In genomic region chr3:171461087-171461917, GRCh38 we compare ENCODE assay signal across 8 cellular contexts. TPM values are rescaled to one million over a fixed set of nuclear protein-coding genes. Genes with fewer than 3 reads are reported as not detected.
DNase-seq lines count a peak whose midpoint lies in the region; ATAC-seq and TF ChIP-seq lines count a peak whose summit lies in the region.

No MANE protein-coding gene starts in this region.

- CTCF ChIA-PET in CD4-positive, alpha-beta T cell (lab: Charles Lee): interaction anchor here (0.9 to 3.4 kb wide), 6 partner anchors 19 to 133 kb away, joined by 3 to 12 read pairs (median 5); no protein-coding TSS in a partner anchor
- CTCF ChIA-PET in PC-9 (lab: Charles Lee): interaction anchor here (0.7 to 0.8 kb wide), 2 partner anchors 15 to 75 kb away, joined by 3 to 7 read pairs; no protein-coding TSS in a partner anchor

- H3K9me3 ChIP-seq in CD4-positive, alpha-beta T cell (ENCODE audit: control insufficient read depth, low read length): no peaks in the 10 kb centered on the region
- no peaks in the 10 kb centered on the region for H3K9me3 ChIP-seq in PC-9 (ENCODE audit: insufficient read depth, low read depth)

- peaks cover 40% of the 10 kb centered on the region for H3K36me3 Mint-ChIP-seq in CD4-positive, alpha-beta T cell (ENCODE audit: low read depth)
- no peaks in the 10 kb centered on the region for H3K36me3 Mint-ChIP-seq in brain

- H2AFZ ChIP-seq in PC-9: peak overlapping the region; percentile 90

- no peaks in the 10 kb centered on the region for H4K20me1 ChIP-seq in PC-9 (ENCODE audit: insufficient read depth)

- POLR2A ChIA-PET in CD4-positive, alpha-beta T cell (lab: Charles Lee): interaction anchor here (0.7 to 5.1 kb wide), 22 partner anchors 10 to 871 kb away, joined by 3 to 43 read pairs (median 4); partner anchors contain the start of gene RPL22L1
- POLR2A ChIA-PET in PC-9 (lab: Charles Lee; ENCODE audit: unreplicated experiment): interaction anchor here (0.7 kb wide), 1 partner anchor 1239 kb away, joined by 6 read pairs; the partner anchor contains the start of gene PRKCI

- peak overlapping the region; percentile 97 for H3K4me3 Mint-ChIP-seq in CD4-positive, alpha-beta T cell
- H3K4me3 Mint-ChIP-seq in brain: peak overlapping the region; percentile 91 to 99 (median 97)

- intact Hi-C loops in CD4-positive, alpha-beta T cell (cut with DNase I, micrococcal nuclease): loop anchor here (2.0 to 10.0 kb wide), 6 partner anchors 33 to 547 kb away; no protein-coding TSS in a partner anchor
- intact Hi-C loops in PC-9 (cut with micrococcal nuclease; ENCODE audit: unreplicated experiment): loop anchor here (2.0 to 10.0 kb wide), 5 partner anchors 106 to 497 kb away; no protein-coding TSS in a partner anchor

- BruUV-seq in PC-9 (replicated peaks; lab: Mats Ljungman, UMichigan): TSS peak; percentile 90

- H3K4me1 Mint-ChIP-seq in CD4-positive, alpha-beta T cell (ENCODE audit: low read depth): peaks cover 35% of the 10 kb centered on the region
- H3K4me1 Mint-ChIP-seq in brain: peaks cover 14% of the 10 kb centered on the region

- no peaks in the 10 kb centered on the region for H3K36me3 ChIP-seq in PC-9 (ENCODE audit: low read depth)

- no peaks in the 10 kb centered on the region for H3K9me3 Mint-ChIP-seq in CD4-positive, alpha-beta T cell
- peaks cover 0 to 3% (median 0%) of the 10 kb centered on the region in 5 experiments for H3K9me3 Mint-ChIP-seq in brain

- H3K27ac Mint-ChIP-seq in CD4-positive, alpha-beta T cell: peak overlapping the region; percentile 92
- H3K27ac Mint-ChIP-seq in brain: peak overlapping the region; percentile 33 to 98 (median 97)

- H3K27ac ChIP-seq in CD4-positive, alpha-beta T cell (ENCODE audit: low read depth, low read length): peak overlapping the region; percentile 71
- peak overlapping the region; percentile 50 for H3K27ac ChIP-seq in PC-9

- DNase-seq in CD4-positive, alpha-beta T cell: peak in 8 of 10 experiments; percentile 4 to 49 (median 27)
- DNase-seq in PC-9: peak; percentile 66 to 84
- DNase-seq in iris pigment epithelial cell (ENCODE audit: low read depth): peak; percentile 56
- DNase-seq in stimulated activated CD4-positive, alpha-beta T cell treated with anti-CD3 and anti-CD28 coated beads, Interleukin-2, amount 100 ng/mL, for 24 hours: peak; percentile 43 to 53
- DNase-seq in MV-4-11 (lab: John Stamatoyannopoulos, UW): no peak

- peaks cover 51% of the 10 kb centered on the region for H3K79me2 ChIP-seq in PC-9 (ENCODE audit: low read depth)

- no peak for TF ChIP-seq CTCF in CD4-positive, alpha-beta T cell (IDR thresholded peaks at IDR 0.05)
- TF ChIP-seq CTCF in PC-9 (conservative IDR thresholded peaks at IDR 0.05) (no peak), brain (conservative IDR thresholded peaks at IDR 0.05) (no peak)

- no peaks in the 10 kb centered on the region for H3K9me2 ChIP-seq in PC-9 (ENCODE audit: insufficient read depth)

- H3K4me3 ChIP-seq in PC-9: peak overlapping the region; percentile 69

- H3F3A ChIP-seq in PC-9 (ENCODE audit: insufficient read depth, low read depth): peaks cover 23% of the 10 kb centered on the region; the same call in 1 of the 2 replicates

- H3K4me1 ChIP-seq in PC-9 (replicated peaks; ENCODE audit: insufficient read depth): peaks cover 36% of the 10 kb centered on the region

- no peaks in the 10 kb centered on the region for H3K27me3 Mint-ChIP-seq in CD4-positive, alpha-beta T cell
- H3K27me3 Mint-ChIP-seq in brain: peaks cover 32% of the 10 kb centered on the region

- peak overlapping the region; percentile 82 for H3K4me2 ChIP-seq in PC-9

- no peak for ATAC-seq in CD4-positive, alpha-beta T cell (ENCODE audit: poor library complexity)
- peak; percentile 20 for ATAC-seq in GM19351 (IDR thresholded peaks at IDR 0.05; ENCODE audit: unreplicated experiment)
- peak; percentile 26 for ATAC-seq in HG03354 (IDR thresholded peaks at IDR 0.05; ENCODE audit: poor library complexity, severe bottlenecking, unreplicated experiment)

- H3K27me3 ChIP-seq in CD4-positive, alpha-beta T cell (ENCODE audit: control insufficient read depth, insufficient read depth, low read length): no peaks in the 10 kb centered on the region
- no peaks in the 10 kb centered on the region for H3K27me3 ChIP-seq in PC-9 (ENCODE audit: insufficient read depth, low read depth)

RNA-seq across cellular contexts. Expression of gene TNIK, which starts 1.1 kb away (rescaled TPM):
- total RNA-seq in CD4-positive, alpha-beta T cell: 10 to 100 TPM; 71.0 to 78.3 TPM
- 28.8 and 30.7 TPM in 2 replicates for total RNA-seq in PC-9 (2021)
- 26.3 TPM for polyA plus RNA-seq in brain (ENCODE audit: insufficient read depth, low read depth, low replicate concordance)
